In the genomic region with DNA sequence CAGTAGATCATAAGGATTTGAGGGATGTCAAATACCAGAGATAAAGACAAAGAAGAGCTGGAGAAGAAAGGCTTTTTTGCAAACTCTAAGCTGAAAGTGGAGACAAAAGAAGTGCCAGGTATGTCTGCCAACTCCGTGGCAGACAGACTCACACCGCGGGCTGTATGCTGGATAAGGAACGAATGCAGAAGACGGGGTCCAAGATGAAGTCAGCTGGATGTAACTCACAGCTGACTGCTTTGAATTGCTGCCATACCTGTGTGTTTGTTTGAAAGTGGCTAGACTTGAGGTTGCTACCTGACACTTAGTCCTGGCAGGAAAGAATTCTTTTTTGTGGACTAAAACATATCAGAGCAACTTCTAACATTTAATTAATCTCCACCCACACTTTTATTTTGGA, we compare ENCODE assay signal across 26 cellular contexts.
"Had no signal": no experiment of that assay in that cellular context is flagged by ENCODE, and none has a peak within 500 bp of the region (broad histone marks: within the 10 kb centered on the region; RNA-seq: fewer than 3 reads in every experiment).

No MANE protein-coding gene starts in this region.

- H3K27me3 Mint-ChIP-seq: activated T-cell treated with anti-CD3 and anti-CD28 coated beads, Interleukin-2, amount 50 U/mL, for 24 hours; central memory CD8-positive, alpha-beta T cell; dendritic cell treated with granulocyte-macrophage colony-stimulating factor and Interleukin-4, amounts not matched to agents 40 ng/mL and 50 ng/mL, for 4 days had no signal

- H3K4me2 ChIP-seq: neural progenitor cell had no signal

- H3K27ac ChIP-seq: ascending aorta, esophagus muscularis mucosa, foreskin keratinocyte, neural progenitor cell, parathyroid adenoma, right atrium auricular region, transverse colon, VCaP had no signal

- H3K9ac ChIP-seq: neural progenitor cell, parathyroid adenoma had no signal

- H3K36me3 Mint-ChIP-seq: activated naive CD4-positive, alpha-beta T cell treated with anti-CD3 and anti-CD28 coated beads, Interleukin-2, amount 10 ng/mL, durations not matched to agents 7 days and 5 days; activated naive CD8-positive, alpha-beta T cell treated with anti-CD3 and anti-CD28 coated beads, Interleukin-2, amount 10 ng/mL, durations not matched to agents 7 days and 5 days; naive thymus-derived CD8-positive, alpha-beta T cell; neural progenitor cell had no signal

- H3K4me3 Mint-ChIP-seq: activated CD4-positive, alpha-beta memory T cell treated with anti-CD3 and anti-CD28 coated beads, Interleukin-2, amount 10 ng/mL, durations not matched to agents 7 days and 5 days; activated naive CD4-positive, alpha-beta T cell treated with anti-CD3 and anti-CD28 coated beads, Interleukin-2, amount 10 ng/mL, durations not matched to agents 7 days and 5 days; activated naive CD8-positive, alpha-beta T cell treated with anti-CD3 and anti-CD28 coated beads, Interleukin-2, amount 10 ng/mL, durations not matched to agents 7 days and 5 days; activated T-cell treated with anti-CD3 and anti-CD28 coated beads, Interleukin-2, amount 50 U/mL, for 24 hours; central memory CD8-positive, alpha-beta T cell; dendritic cell treated with granulocyte-macrophage colony-stimulating factor and Interleukin-4, amounts not matched to agents 40 ng/mL and 50 ng/mL, for 4 days; naive thymus-derived CD8-positive, alpha-beta T cell; neural progenitor cell; T-helper 1 cell treated with Interleukin-12 subunit alpha and Interleukin-12 subunit beta and Interleukin-4 antibody, amounts not matched to agents 30 μg/mL and 1 μg/mL, for 36 hours had no signal

- DNase-seq: activated CD4-positive, alpha-beta memory T cell treated with anti-CD3 and anti-CD28 coated beads, Interleukin-2, amount 10 ng/mL, durations not matched to agents 7 days and 5 days; activated CD4-positive, alpha-beta T cell treated with anti-CD3 and anti-CD28 coated beads for 48 hours; activated CD8-positive, alpha-beta memory T cell treated with anti-CD3 and anti-CD28 coated beads, Interleukin-2, amount 50 U/mL, for 48 hours; activated gamma-delta T cell; activated naive CD4-positive, alpha-beta T cell treated with anti-CD3 and anti-CD28 coated beads, Interleukin-2, amount 10 ng/mL, durations not matched to agents 7 days and 5 days; activated naive CD8-positive, alpha-beta T cell treated with anti-CD3 and anti-CD28 coated beads, Interleukin-2, amount 10 ng/mL, durations not matched to agents 7 days and 5 days; activated T-cell treated with anti-CD3 and anti-CD28 coated beads, Interleukin-2, amount 50 U/mL, for 24 hours; foreskin keratinocyte; left cardiac atrium; naive thymus-derived CD8-positive, alpha-beta T cell; occipital lobe; stimulated activated naive CD4-positive, alpha-beta T cell treated with Interleukin-2 at 50 U/mL for 16 hours; T-helper 9 cell; transverse colon had no signal

- H3K27ac Mint-ChIP-seq: activated CD4-positive, alpha-beta memory T cell treated with anti-CD3 and anti-CD28 coated beads, Interleukin-2, amount 10 ng/mL, durations not matched to agents 7 days and 5 days; activated naive CD4-positive, alpha-beta T cell treated with anti-CD3 and anti-CD28 coated beads, Interleukin-2, amount 10 ng/mL, durations not matched to agents 7 days and 5 days; activated naive CD8-positive, alpha-beta T cell treated with anti-CD3 and anti-CD28 coated beads, Interleukin-2, amount 10 ng/mL, durations not matched to agents 7 days and 5 days; activated T-cell treated with anti-CD3 and anti-CD28 coated beads, Interleukin-2, amount 50 U/mL, for 24 hours; dendritic cell treated with granulocyte-macrophage colony-stimulating factor and Interleukin-4, amounts not matched to agents 40 ng/mL and 50 ng/mL, for 4 days; naive thymus-derived CD8-positive, alpha-beta T cell; neural progenitor cell; T-helper 1 cell treated with Interleukin-12 subunit alpha and Interleukin-12 subunit beta and Interleukin-4 antibody, amounts not matched to agents 30 μg/mL and 1 μg/mL, for 36 hours had no signal

- H3K27me3 ChIP-seq: ascending aorta, esophagus muscularis mucosa, neural progenitor cell, right atrium auricular region, transverse colon had no signal

- H3K9me3 ChIP-seq: ascending aorta, esophagus muscularis mucosa, right atrium auricular region, transverse colon had no signal

- H3K4me3 ChIP-seq: ascending aorta, esophagus muscularis mucosa, neural progenitor cell, right atrium auricular region, transverse colon had no signal

- H3K36me3 ChIP-seq: ascending aorta, esophagus muscularis mucosa, neural progenitor cell, right atrium auricular region, transverse colon had no signal

- ATAC-seq: activated CD4-positive, CD25-positive, alpha-beta regulatory T cell treated with anti-CD3 and anti-CD28 coated beads, Interleukin-2, amount 50 U/mL, for 24 hours; foreskin keratinocyte; left cardiac atrium; naive thymus-derived CD8-positive, alpha-beta T cell had no signal

- H3K9me3 Mint-ChIP-seq: activated CD4-positive, alpha-beta memory T cell treated with anti-CD3 and anti-CD28 coated beads, Interleukin-2, amount 10 ng/mL, durations not matched to agents 7 days and 5 days; activated naive CD4-positive, alpha-beta T cell treated with anti-CD3 and anti-CD28 coated beads, Interleukin-2, amount 10 ng/mL, durations not matched to agents 7 days and 5 days; activated T-cell treated with anti-CD3 and anti-CD28 coated beads, Interleukin-2, amount 50 U/mL, for 24 hours; central memory CD8-positive, alpha-beta T cell; dendritic cell treated with granulocyte-macrophage colony-stimulating factor and Interleukin-4, amounts not matched to agents 40 ng/mL and 50 ng/mL, for 4 days; naive thymus-derived CD8-positive, alpha-beta T cell; neural progenitor cell; T-helper 1 cell treated with Interleukin-12 subunit alpha and Interleukin-12 subunit beta and Interleukin-4 antibody, amounts not matched to agents 30 μg/mL and 1 μg/mL, for 36 hours had no signal

- H3K79me2 ChIP-seq: parathyroid adenoma had no signal

- H2AFZ ChIP-seq: neural progenitor cell, parathyroid adenoma had no signal

- H3K4me1 ChIP-seq: ascending aorta, parathyroid adenoma, right atrium auricular region, transverse colon had no signal

- FAIRE-seq: bronchial epithelial cell, islet of Langerhans had no signal
